Comparison of ENCODE assay signal across 1 cellular context in the genomic region with DNA sequence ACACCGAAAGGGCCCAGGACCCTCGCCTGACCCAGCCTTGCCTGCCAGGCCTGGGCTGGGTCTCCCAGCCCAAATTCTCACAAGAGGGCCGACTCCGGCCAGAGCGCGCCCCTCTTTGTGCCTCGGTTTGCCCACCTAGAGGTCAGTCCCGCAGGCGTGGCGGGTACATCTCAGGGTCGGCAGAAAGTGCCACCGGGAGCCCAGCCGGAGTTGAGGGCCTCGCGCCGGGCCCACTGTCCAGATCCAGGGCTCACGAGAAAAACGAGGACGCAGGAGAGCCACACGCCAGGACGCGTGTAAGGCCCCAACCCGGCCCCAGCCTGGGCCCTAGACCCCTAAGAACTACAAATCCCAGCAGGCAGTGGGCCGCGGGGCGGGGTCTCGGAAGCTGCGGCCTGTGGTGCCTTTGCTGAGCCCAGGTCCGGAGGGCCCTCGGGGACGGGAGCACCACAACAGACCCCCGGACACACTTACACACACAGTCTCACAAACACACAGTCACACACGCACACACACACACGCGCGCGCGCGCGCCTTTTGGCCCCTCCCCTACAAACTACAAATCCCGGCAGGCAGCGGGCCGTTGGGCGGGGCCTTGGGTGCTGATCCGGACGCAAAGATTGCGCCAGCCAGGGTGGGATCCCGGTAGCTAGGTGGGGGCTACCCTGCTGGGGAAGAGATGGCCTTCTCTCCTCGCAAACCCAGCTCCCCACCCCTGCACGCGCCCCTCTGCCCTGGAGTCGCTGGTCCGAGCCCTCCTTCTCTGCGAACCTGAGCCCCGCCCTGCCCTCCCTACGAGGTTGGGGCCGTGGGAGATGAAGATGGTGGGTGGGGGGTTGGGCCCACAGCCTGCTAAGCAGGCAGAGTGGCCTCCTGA.
TF ChIP-seq lines count a peak whose summit lies in the region.

Gene SH2D6, plus strand, starts transcription at position 583 of the 877 bp plus-strand sequence. CDS start 10,752 bp downstream, outside the sequence.

TF ChIP-seq in K562, 482 proteins besides CTCF, POLR2A, EP300 and RAD21 (continued from another document and continues in another):
- peak; percentile 51 for TF ChIP-seq MXD1 (CRISPR knock-in tag; IDR thresholded peaks at IDR 0.05; ENCODE audit: borderline replicate concordance, poor library complexity, severe bottlenecking)
- TF ChIP-seq, protein P1, sequence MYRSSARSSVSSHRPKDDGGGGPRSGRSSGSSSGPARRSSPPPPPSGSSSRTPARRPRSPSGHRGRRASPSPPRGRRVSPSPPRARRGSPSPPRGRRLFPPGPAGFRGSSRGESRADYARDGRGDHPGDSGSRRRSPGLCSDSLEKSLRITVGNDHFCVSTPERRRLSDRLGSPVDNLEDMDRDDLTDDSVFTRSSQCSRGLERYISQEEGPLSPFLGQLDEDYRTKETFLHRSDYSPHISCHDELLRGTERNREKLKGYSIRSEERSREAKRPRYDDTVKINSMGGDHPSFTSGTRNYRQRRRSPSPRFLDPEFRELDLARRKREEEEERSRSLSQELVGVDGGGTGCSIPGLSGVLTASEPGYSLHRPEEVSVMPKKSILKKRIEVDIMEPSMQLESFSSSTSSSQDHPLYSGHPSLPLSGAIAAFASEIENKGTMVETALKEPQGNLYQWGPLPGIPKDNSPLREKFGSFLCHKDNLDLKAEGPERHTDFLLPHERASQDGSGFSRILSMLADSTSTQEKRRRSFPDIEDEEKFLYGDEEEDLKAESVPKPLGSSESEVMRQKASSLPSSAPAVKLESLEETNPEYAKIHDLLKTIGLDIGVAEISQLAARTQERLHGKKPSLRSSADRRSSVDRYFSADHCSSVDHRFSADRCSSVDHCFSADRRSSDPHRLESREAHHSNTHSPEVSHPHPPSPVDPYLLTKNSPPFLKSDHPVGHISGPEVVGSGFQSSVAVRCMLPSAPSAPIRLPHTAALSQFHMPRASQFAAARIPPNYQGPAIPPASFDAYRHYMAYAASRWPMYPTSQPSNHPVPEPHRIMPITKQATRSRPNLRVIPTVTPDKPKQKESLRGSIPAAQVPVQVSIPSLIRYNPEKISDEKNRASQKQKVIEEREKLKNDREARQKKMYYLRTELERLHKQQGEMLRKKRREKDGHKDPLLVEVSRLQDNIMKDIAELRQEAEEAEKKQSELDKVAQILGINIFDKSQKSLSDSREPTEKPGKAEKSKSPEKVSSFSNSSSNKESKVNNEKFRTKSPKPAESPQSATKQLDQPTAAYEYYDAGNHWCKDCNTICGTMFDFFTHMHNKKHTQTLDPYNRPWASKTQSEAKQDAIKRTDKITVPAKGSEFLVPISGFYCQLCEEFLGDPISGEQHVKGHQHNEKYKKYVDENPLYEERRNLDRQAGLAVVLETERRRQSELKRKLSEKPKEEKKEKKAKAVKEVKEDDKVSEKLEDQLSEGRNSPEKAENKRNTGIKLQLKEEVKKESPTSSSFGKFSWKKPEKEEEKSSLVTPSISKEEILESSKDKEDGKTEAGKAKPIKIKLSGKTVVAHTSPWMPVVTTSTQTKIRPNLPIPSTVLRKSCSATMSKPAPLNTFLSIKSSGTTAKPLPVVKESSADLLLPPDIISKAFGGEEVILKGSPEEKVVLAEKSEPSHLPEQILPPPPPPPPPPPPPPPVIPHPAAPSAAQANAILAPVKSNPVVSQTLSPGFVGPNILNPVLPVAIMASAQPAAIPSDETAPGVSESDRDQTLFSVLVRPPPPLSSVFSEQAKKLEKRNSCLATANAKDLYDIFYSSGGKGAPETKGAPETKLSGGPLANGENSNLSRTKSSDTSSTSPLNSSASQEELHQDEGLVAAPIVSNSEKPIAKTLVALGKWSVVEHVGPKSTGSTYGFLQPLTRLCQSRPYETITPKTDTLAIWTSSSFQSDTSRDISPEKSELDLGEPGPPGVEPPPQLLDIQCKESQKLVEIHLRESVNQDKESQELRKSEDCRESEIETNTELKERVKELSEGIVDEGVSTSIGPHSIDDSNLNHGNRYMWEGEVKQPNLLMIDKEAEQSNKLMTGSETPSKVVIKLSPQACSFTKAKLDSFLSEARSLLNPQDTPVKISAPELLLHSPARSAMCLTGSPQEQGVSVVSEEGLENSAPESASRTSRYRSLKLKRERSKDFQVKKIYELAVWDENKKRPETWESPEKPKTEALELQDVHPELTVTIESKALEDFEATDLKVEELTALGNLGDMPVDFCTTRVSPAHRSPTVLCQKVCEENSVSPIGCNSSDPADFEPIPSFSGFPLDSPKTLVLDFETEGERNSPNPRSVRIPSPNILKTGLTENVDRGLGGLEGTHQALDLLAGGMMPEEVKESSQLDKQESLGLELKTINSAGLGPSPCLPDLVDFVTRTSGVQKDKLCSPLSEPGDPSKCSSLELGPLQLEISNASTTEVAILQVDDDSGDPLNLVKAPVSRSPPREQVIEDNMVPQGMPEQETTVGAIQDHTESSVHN (IDR thresholded peaks at IDR 0.05; ENCODE audit: borderline replicate concordance in 1 of 2, low read depth in 1 of 2), result no peak
- TF ChIP-seq DNMT1 (IDR thresholded peaks at IDR 0.05), result no peak
- TF ChIP-seq ERF (CRISPR knock-in tag; IDR thresholded peaks at IDR 0.05), result no peak
- no peak for TF ChIP-seq NFE2L1 (tag; IDR thresholded peaks at IDR 0.05; ENCODE audit: borderline replicate concordance, low read depth)
- TF ChIP-seq, protein P2, sequence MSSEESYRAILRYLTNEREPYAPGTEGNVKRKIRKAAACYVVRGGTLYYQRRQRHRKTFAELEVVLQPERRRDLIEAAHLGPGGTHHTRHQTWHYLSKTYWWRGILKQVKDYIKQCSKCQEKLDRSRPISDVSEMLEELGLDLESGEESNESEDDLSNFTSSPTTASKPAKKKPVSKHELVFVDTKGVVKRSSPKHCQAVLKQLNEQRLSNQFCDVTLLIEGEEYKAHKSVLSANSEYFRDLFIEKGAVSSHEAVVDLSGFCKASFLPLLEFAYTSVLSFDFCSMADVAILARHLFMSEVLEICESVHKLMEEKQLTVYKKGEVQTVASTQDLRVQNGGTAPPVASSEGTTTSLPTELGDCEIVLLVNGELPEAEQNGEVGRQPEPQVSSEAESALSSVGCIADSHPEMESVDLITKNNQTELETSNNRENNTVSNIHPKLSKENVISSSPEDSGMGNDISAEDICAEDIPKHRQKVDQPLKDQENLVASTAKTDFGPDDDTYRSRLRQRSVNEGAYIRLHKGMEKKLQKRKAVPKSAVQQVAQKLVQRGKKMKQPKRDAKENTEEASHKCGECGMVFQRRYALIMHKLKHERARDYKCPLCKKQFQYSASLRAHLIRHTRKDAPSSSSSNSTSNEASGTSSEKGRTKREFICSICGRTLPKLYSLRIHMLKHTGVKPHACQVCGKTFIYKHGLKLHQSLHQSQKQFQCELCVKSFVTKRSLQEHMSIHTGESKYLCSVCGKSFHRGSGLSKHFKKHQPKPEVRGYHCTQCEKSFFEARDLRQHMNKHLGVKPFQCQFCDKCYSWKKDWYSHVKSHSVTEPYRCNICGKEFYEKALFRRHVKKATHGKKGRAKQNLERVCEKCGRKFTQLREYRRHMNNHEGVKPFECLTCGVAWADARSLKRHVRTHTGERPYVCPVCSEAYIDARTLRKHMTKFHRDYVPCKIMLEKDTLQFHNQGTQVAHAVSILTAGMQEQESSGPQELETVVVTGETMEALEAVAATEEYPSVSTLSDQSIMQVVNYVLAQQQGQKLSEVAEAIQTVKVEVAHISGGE (CRISPR knock-in tag; IDR thresholded peaks at IDR 0.05), result peak in 1 of 3 experiments; percentile 75; a peak in 3 of 6 replicates
- TF ChIP-seq RBM22 (IDR thresholded peaks at IDR 0.05; ENCODE audit: low read depth, low read length, poor library complexity, severe bottlenecking), result peak; percentile 21
- 0 out of 2 replicates have a peak, but pooled peaks have one; percentile 48 for TF ChIP-seq ETV5 (CRISPR knock-in tag; IDR thresholded peaks at IDR 0.05; ENCODE audit: low read depth)
- no peak for TF ChIP-seq CHD1 (IDR thresholded peaks at IDR 0.05; ENCODE audit: low read length)
- 0 out of 2 replicates have a peak, but pooled peaks have one; percentile 10 for TF ChIP-seq MYNN (IDR thresholded peaks at IDR 0.05)
- no peak for TF ChIP-seq MYNN (CRISPR knock-in tag; IDR thresholded peaks at IDR 0.05)
- TF ChIP-seq RB1 (IDR thresholded peaks at IDR 0.05; ENCODE audit: low read depth), result no peak; the same call in 1 of the 2 replicates
- no peak for TF ChIP-seq RBM34 (IDR thresholded peaks at IDR 0.05; ENCODE audit: borderline replicate concordance, insufficient read depth, low read length)
- TF ChIP-seq ZNF77 (CRISPR knock-in tag; IDR thresholded peaks at IDR 0.05), result no peak
- TF ChIP-seq ZBTB49 (CRISPR knock-in tag; IDR thresholded peaks at IDR 0.05; ENCODE audit: borderline replicate concordance), result no peak
- TF ChIP-seq ZNF431 (CRISPR knock-in tag; IDR thresholded peaks at IDR 0.05), result peak; percentile 91
- no peak for TF ChIP-seq STAT5A (IDR thresholded peaks at IDR 0.05; ENCODE audit: borderline replicate concordance, low read length)
- peak; percentile 92 for TF ChIP-seq CEBPB (tag; IDR thresholded peaks at IDR 0.05)
- peak; percentile 51 for TF ChIP-seq EGR1 (conservative IDR thresholded peaks at IDR 0.05)
- no peak; the same call in 1 of the 2 replicates for TF ChIP-seq ZNF324 (CRISPR knock-in tag; IDR thresholded peaks at IDR 0.05)
- TF ChIP-seq HIVEP1 (CRISPR knock-in tag; IDR thresholded peaks at IDR 0.05), result no peak
- TF ChIP-seq ZNF57 (CRISPR knock-in tag; IDR thresholded peaks at IDR 0.05), result 0 out of 2 replicates have a peak, but pooled peaks have one; percentile 36
- no peak for TF ChIP-seq ADNP (tag; IDR thresholded peaks at IDR 0.05)
- TF ChIP-seq RBFOX2 (IDR thresholded peaks at IDR 0.05; ENCODE audit: low read depth, low read length), result peak; percentile 90
- 0 out of 2 replicates have a peak, but pooled peaks have one; percentile 25 for TF ChIP-seq NFIC (IDR thresholded peaks at IDR 0.05)
- no peak for TF ChIP-seq ZNF764 (CRISPR knock-in tag; IDR thresholded peaks at IDR 0.05; ENCODE audit: low read depth)
- TF ChIP-seq SIN3B (IDR thresholded peaks at IDR 0.05; ENCODE audit: low read depth), result peak; percentile 16; the same call in 1 of the 2 replicates
- TF ChIP-seq ZNF668 (CRISPR knock-in tag; IDR thresholded peaks at IDR 0.05), result peak; percentile 73; the same call in 1 of the 2 replicates
- TF ChIP-seq ZNF263 (CRISPR knock-in tag; IDR thresholded peaks at IDR 0.05; ENCODE audit: borderline replicate concordance), result no peak
- 0 out of 2 replicates have a peak, but pooled peaks have one; percentile 9 for TF ChIP-seq KLF13 (tag; IDR thresholded peaks at IDR 0.05; ENCODE audit: borderline replicate concordance, low read depth)
- no peak for TF ChIP-seq EZH2 (IDR thresholded peaks at IDR 0.05; ENCODE audit: borderline replicate concordance, low read depth, low read length)
- TF ChIP-seq PREB (CRISPR knock-in tag; IDR thresholded peaks at IDR 0.05), result no peak
- no peak for TF ChIP-seq ZFP30 (CRISPR knock-in tag; IDR thresholded peaks at IDR 0.05; ENCODE audit: borderline replicate concordance)
- TF ChIP-seq ELF2 (CRISPR knock-in tag; IDR thresholded peaks at IDR 0.05), result peak; percentile 39; the same call in 1 of the 2 replicates
- TF ChIP-seq SMAD2 (IDR thresholded peaks at IDR 0.05; ENCODE audit: low read depth, low read length), result no peak
- TF ChIP-seq TBP (optimal IDR thresholded peaks at IDR 0.05; ENCODE audit: low read depth, low read length), result peak; percentile 70
- TF ChIP-seq FOXJ2 (tag; IDR thresholded peaks at IDR 0.05), result 0 out of 2 replicates have a peak, but pooled peaks have one; percentile 50
- no peak for TF ChIP-seq STAT5B (CRISPR knock-in tag; IDR thresholded peaks at IDR 0.05)
- no peak for TF ChIP-seq ARID1B (IDR thresholded peaks at IDR 0.05)
- TF ChIP-seq NBN (IDR thresholded peaks at IDR 0.05; ENCODE audit: low read depth), result peak; percentile 29; the same call in 1 of the 2 replicates
- TF ChIP-seq MCM3 (IDR thresholded peaks at IDR 0.05), result no peak
- no peak for TF ChIP-seq RFX1 (IDR thresholded peaks at IDR 0.05)
- no peak for TF ChIP-seq RBM15 (IDR thresholded peaks at IDR 0.05; ENCODE audit: insufficient read depth, low read length)
- TF ChIP-seq MAFK (IDR thresholded peaks at IDR 0.05; ENCODE audit: low read length), result no peak
- peak; percentile 84 for TF ChIP-seq RNF2 (IDR thresholded peaks at IDR 0.05)
- 0 out of 2 replicates have a peak, but pooled peaks have one; percentile 9 for TF ChIP-seq ZNF212 (CRISPR knock-in tag; IDR thresholded peaks at IDR 0.05)
- peak; percentile 98 for TF ChIP-seq L3MBTL2 (IDR thresholded peaks at IDR 0.05)
- TF ChIP-seq HMGN3 (IDR thresholded peaks at IDR 0.05; ENCODE audit: borderline replicate concordance, extremely low read depth, insufficient read length, low read depth, low read length), result peak; percentile 92
- peak; percentile 48; the same call in 1 of the 2 replicates for TF ChIP-seq PML (IDR thresholded peaks at IDR 0.05; ENCODE audit: low read length)
- TF ChIP-seq, protein P3, sequence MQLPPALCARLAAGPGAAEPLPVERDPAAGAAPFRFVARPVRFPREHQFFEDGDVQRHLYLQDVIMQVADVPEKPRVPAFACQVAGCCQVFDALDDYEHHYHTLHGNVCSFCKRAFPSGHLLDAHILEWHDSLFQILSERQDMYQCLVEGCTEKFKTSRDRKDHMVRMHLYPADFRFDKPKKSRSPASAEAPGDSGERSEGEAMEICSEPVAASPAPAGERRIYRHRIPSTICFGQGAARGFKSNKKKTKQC (CRISPR knock-in tag; IDR thresholded peaks at IDR 0.05), result peak; percentile 98
- peak; percentile 83 for TF ChIP-seq CEBPG (CRISPR knock-in tag; IDR thresholded peaks at IDR 0.05)
- TF ChIP-seq CEBPG (tag; conservative IDR thresholded peaks at IDR 0.05 in 1 of 2, IDR thresholded peaks at IDR 0.05 in 1 of 2), result peak; percentile 59 to 84
